11 cellular contexts compared by ENCODE assay signal in the genomic region with DNA sequence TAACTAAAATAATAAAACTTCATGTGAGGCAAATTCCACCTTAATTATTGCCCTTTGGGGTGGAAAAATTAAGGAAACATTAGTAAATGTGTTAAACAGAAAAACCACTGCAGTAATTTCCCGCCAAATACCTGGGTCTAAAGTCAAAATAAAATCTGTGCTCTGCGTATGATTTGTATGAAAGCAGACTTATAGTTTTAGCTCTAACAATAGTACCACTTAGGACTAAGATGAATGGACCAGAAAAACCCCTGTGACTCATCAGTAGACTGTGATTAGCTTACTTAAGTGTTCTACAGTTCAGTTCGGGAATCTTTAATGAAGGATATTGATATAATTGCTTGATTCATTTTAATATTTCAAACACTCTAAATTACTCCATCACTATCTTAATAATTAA. TPM values are rescaled to one million over a fixed set of nuclear protein-coding genes. Genes with fewer than 3 reads are reported as not detected.
DNase-seq lines count a peak whose midpoint lies in the region; ATAC-seq and TF ChIP-seq lines count a peak whose summit lies in the region.
"Had no signal": no experiment of that assay in that cellular context is flagged by ENCODE, and none has a peak within 500 bp of the region (broad histone marks: within the 10 kb centered on the region; RNA-seq: fewer than 3 reads in every experiment).

No MANE protein-coding gene starts in this region.

- H2AFZ ChIP-seq in Karpas-422 (ENCODE audit: low read length): no peak overlapping the region

- POLR2A ChIA-PET in WTC11 (lab: Charles Lee): no interaction called here

- H3K9ac ChIP-seq in Karpas-422 (ENCODE audit: low read length): no peak overlapping the region

- peaks cover 14% of the 10 kb centered on the region for H3K36me3 Mint-ChIP-seq in osteocyte (ENCODE audit: unreplicated experiment)
- no peaks in the 10 kb centered on the region for H3K36me3 Mint-ChIP-seq in WTC11
- H3K36me3 Mint-ChIP-seq: activated CD4-positive, alpha-beta memory T cell treated with anti-CD3 and anti-CD28 coated beads for 36 hours had no signal

- peaks cover 80% of the 10 kb centered on the region for H3K4me1 Mint-ChIP-seq in osteocyte (ENCODE audit: unreplicated experiment)
- H3K4me1 Mint-ChIP-seq in WTC11: peaks cover 53% of the 10 kb centered on the region

- DNase-seq in GM13977 (ENCODE audit: low spot score) (peak; percentile 28), astrocyte of the spinal cord (ENCODE audit: low read depth, low spot score) (peak; percentile 62), osteocyte (ENCODE audit: extremely low spot score, unreplicated experiment) (no peak), aorta (no peak), mucosa of gallbladder (ENCODE audit: low spot score) (no peak), Karpas-422 (no peak), WTC11 (ENCODE audit: low spot score) (no peak)
- DNase-seq: activated CD4-positive, alpha-beta memory T cell treated with anti-CD3 and anti-CD28 coated beads for 36 hours; NCI-H1092 had no signal

- CTCF ChIA-PET in WTC11 (lab: Charles Lee): interaction anchor here (0.6 to 1.2 kb wide), 2 partner anchors 216 to 395 kb away, joined by 3 to 4 read pairs; no protein-coding TSS in a partner anchor

- no peaks in the 10 kb centered on the region for H3K79me2 ChIP-seq in Karpas-422 (ENCODE audit: low read length)

- TF ChIP-seq CTCF in GM13977 (IDR thresholded peaks at IDR 0.05; ENCODE audit: extremely low read depth, insufficient read depth, missing control alignments) (no peak), astrocyte of the spinal cord (IDR thresholded peaks at IDR 0.05; ENCODE audit: low read depth, low read length) (no peak), osteocyte (IDR thresholded peaks at IDR 0.05) (no peak), WTC11 (IDR thresholded peaks at IDR 0.05) (no peak)

- intact Hi-C loops in aorta (cut with DNase I): loop anchor here in 1 of 2 donors (5.0 kb wide), 1 partner anchor 140 kb away; no protein-coding TSS in a partner anchor

- H3K27me3 Mint-ChIP-seq in osteocyte (ENCODE audit: unreplicated experiment) (no peaks in the 10 kb centered on the region), WTC11 (ENCODE audit: low read depth) (no peaks in the 10 kb centered on the region)
- H3K27me3 Mint-ChIP-seq: activated CD4-positive, alpha-beta memory T cell treated with anti-CD3 and anti-CD28 coated beads for 36 hours had no signal

- no peak overlapping the region for H3K4me3 ChIP-seq in astrocyte of the spinal cord (ENCODE audit: low read depth, low read length)
- H3K4me3 ChIP-seq in aorta (ENCODE audit: low read length in 2 of 2): no peak overlapping the region
- H3K4me3 ChIP-seq in Karpas-422 (ENCODE audit: low read length): no peak overlapping the region

- H3K36me3 ChIP-seq in aorta (ENCODE audit: control insufficient read depth in 1 of 2, insufficient read depth in 2 of 2, low read length in 1 of 2): no peaks in the 10 kb centered on the region
- no peaks in the 10 kb centered on the region; the same call in 1 of the 2 replicates for H3K36me3 ChIP-seq in Karpas-422 (ENCODE audit: insufficient read depth, low read length)
- H3K36me3 ChIP-seq: neutrophil had no signal

- H3K27ac ChIP-seq in aorta (ENCODE audit: low read depth in 1 of 2, low read length in 2 of 2) (peak overlapping the region in 1 of 2 donors; percentile 76), Karpas-422 (ENCODE audit: low read length) (no peak overlapping the region)
- H3K27ac ChIP-seq: neutrophil had no signal

- H3K9me2 ChIP-seq in Karpas-422 (replicated peaks; ENCODE audit: insufficient read depth, low read length): no peaks in the 10 kb centered on the region

- in situ Hi-C loops in GM13977 (cut with MboI; ENCODE audit: low pct_unique_long_range_greater_than_20kb, low sequenced_read_pairs, unreplicated experiment): loop anchor here (10.0 to 25.0 kb wide), 3 partner anchors 52 to 392 kb away; no protein-coding TSS in a partner anchor
- in situ Hi-C loops in astrocyte of the spinal cord (cut with HindIII; ENCODE audit: low sequenced_read_pairs): no loop called here

- H3K9me3 ChIP-seq in aorta (ENCODE audit: control insufficient read depth, low read length) (no peaks in the 10 kb centered on the region), Karpas-422 (ENCODE audit: low read length) (no peaks in the 10 kb centered on the region)
- H3K9me3 ChIP-seq: neutrophil had no signal

- H3K9me3 Mint-ChIP-seq in osteocyte (ENCODE audit: unreplicated experiment): no peaks in the 10 kb centered on the region
- H3K9me3 Mint-ChIP-seq in WTC11: no peaks in the 10 kb centered on the region
- H3K9me3 Mint-ChIP-seq: activated CD4-positive, alpha-beta memory T cell treated with anti-CD3 and anti-CD28 coated beads for 36 hours had no signal

- no peak overlapping the region for H3K4me2 ChIP-seq in Karpas-422 (ENCODE audit: low read depth, low read length, poor library complexity, severe bottlenecking)

- H4K20me1 ChIP-seq in Karpas-422 (ENCODE audit: insufficient read depth, low read depth, low read length): no peaks in the 10 kb centered on the region

- H3K4me1 ChIP-seq in aorta (ENCODE audit: control insufficient read depth in 1 of 2, insufficient read depth in 2 of 2, low read length in 2 of 2): peaks cover 2 to 7% of the 10 kb centered on the region in 2 donors
- H3K4me1 ChIP-seq in Karpas-422 (ENCODE audit: low read length): peaks cover 5% of the 10 kb centered on the region; the same call in 1 of the 2 replicates

- WGBS in aorta, 2 donors: 14 to 23% methylated on average over 3 of the region's 3 CpGs

- H3K4me3 Mint-ChIP-seq in osteocyte (ENCODE audit: unreplicated experiment) (no peak overlapping the region), WTC11 (no peak overlapping the region)
- H3K4me3 Mint-ChIP-seq: activated CD4-positive, alpha-beta memory T cell treated with anti-CD3 and anti-CD28 coated beads for 36 hours had no signal

- H3K27ac Mint-ChIP-seq in osteocyte (ENCODE audit: unreplicated experiment): peak overlapping the region; percentile 97
- no peak overlapping the region for H3K27ac Mint-ChIP-seq in WTC11
- H3K27ac Mint-ChIP-seq: activated CD4-positive, alpha-beta memory T cell treated with anti-CD3 and anti-CD28 coated beads for 36 hours had no signal

- H3K27me3 ChIP-seq in aorta (ENCODE audit: control insufficient read depth in 1 of 2, insufficient read depth in 2 of 2, low read length in 1 of 2) (no peaks in the 10 kb centered on the region), Karpas-422 (ENCODE audit: low read length) (no peaks in the 10 kb centered on the region)
- H3K27me3 ChIP-seq: neutrophil had no signal

- ATAC-seq in HG02973 (IDR thresholded peaks at IDR 0.05; ENCODE audit: unreplicated experiment) (peak; percentile 28), aorta (ENCODE audit: low FRiP score) (no peak), WTC11 (no peak)

TF ChIP-seq in WTC11, 78 proteins besides CTCF, POLR2A, EP300 and RAD21 (continues in another document):
- no peak for TF ChIP-seq NR3C1 (CRISPR knock-in tag; conservative IDR thresholded peaks at IDR 0.05; ENCODE audit: low read depth)
- TF ChIP-seq ZNF512 (CRISPR knock-in tag; IDR thresholded peaks at IDR 0.05; ENCODE audit: borderline replicate concordance): no peak
- TF ChIP-seq, protein P1, sequence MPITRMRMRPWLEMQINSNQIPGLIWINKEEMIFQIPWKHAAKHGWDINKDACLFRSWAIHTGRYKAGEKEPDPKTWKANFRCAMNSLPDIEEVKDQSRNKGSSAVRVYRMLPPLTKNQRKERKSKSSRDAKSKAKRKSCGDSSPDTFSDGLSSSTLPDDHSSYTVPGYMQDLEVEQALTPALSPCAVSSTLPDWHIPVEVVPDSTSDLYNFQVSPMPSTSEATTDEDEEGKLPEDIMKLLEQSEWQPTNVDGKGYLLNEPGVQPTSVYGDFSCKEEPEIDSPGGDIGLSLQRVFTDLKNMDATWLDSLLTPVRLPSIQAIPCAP (CRISPR knock-in tag; IDR thresholded peaks at IDR 0.05): no peak
- no peak for TF ChIP-seq FOXP1 (CRISPR knock-in tag; IDR thresholded peaks at IDR 0.05; ENCODE audit: borderline replicate concordance)
- TF ChIP-seq ATF1 (CRISPR knock-in tag; IDR thresholded peaks at IDR 0.05): no peak

RNA-seq across cellular contexts. Expression of gene C1orf105, which starts 23.3 kb away (rescaled TPM):
- total RNA-seq in osteocyte (not detected in 2 replicates), aorta (not detected), mucosa of gallbladder (not detected), WTC11 (2021) (not detected in 3 replicates)
- polyA plus RNA-seq in aorta: not detected
- total RNA-seq in Karpas-422 (2014; rRNA removed; shearing (Covaris generic); ENCODE audit: low replicate concordance): not detected in 2 replicates
- total RNA-seq: activated CD4-positive, alpha-beta memory T cell treated with anti-CD3 and anti-CD28 coated beads for 36 hours had no signal

RNA-seq across cellular contexts. Expression of gene PIGC, which starts 46.6 kb away (rescaled TPM):
- total RNA-seq in osteocyte: 30.5 and 31.7 TPM in 2 replicates
- total RNA-seq in aorta: 10 to 100 TPM; 18.0 to 22.9 TPM
- polyA plus RNA-seq in aorta: 10 to 100 TPM; 24.2 to 27.2 TPM
- 36.3 TPM for total RNA-seq in mucosa of gallbladder
- total RNA-seq in Karpas-422 (2014; rRNA removed; shearing (Covaris generic); ENCODE audit: low replicate concordance): 14.5 and 24.7 TPM in 2 replicates
- 16.2 to 21.9 TPM (median 20.4 TPM) in 3 replicates for total RNA-seq in WTC11 (2021)

Comparison
In these comparisons a context has a peak if more than half of its experiments do, and no peak if none do; other contexts are left out.
1. DNase-seq: peak in GM13977 (single experiment) and astrocyte of the spinal cord (single experiment); none in osteocyte (single experiment), aorta (0 of 2), mucosa of gallbladder (single experiment), Karpas-422 (single experiment) and WTC11 (single experiment).